8 cellular contexts compared by ENCODE assay signal in the genomic region with DNA sequence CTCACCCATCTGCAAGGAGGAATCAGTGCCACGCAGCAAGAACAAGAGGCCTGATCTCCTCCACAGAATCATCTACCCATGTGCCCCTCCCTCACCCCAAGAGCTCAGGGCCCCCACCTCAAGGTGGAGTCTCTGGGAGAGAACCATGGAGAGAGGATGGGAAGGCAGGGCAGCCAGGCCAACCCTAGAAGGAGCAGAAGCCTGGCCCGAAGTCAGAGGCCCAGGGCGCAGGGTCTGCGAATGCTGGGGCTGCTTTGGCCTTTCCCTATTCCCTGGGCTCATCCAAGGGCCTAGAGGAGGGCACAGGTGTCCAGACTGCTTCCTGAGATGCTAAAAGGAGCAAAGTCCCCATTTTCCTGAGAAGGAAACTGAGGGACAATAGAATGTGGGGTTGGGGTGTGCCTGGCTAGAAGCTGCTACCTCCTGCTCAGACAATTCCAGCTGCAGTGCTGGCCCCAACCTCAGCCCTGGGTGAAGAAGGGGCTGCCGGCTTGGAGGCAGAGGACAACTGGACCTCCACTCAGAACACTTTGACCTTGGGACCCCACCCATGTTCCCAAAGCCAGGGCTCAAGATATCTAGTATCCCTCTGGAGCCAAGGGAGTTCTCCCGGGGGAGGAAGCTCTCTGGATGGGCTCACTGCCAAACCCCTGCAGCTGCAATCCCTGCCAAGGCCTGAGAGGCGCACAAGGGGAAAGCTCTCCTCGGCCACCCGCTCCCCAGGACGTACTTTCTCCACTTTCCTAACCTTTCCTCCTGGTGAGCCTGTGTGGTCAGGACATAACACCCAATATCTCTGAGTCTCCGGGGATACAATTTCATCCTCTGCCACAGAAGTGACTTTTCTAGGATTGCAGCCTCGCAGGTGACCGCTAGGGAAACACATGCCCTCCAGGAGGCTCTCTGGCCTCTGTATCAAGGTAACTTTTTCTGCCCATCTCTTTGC. TPM values are rescaled to one million over a fixed set of nuclear protein-coding genes. Genes with fewer than 3 reads are reported as not detected.
A peak's percentile ranks its signal among the peaks of the same experiment; 100 is the strongest.
DNase-seq lines count a peak whose midpoint lies in the region; ATAC-seq, FAIRE-seq and TF ChIP-seq lines count a peak whose summit lies in the region.

No MANE protein-coding gene starts in this region.

- TF ChIP-seq CTCF in BJ (IDR thresholded peaks at IDR 0.05; ENCODE audit: insufficient read depth, low read depth, low read length), result peak; percentile 72
- peak; percentile 52 to 66 (median 61) for TF ChIP-seq CTCF in esophagus muscularis mucosa (IDR thresholded peaks at IDR 0.05)
- TF ChIP-seq CTCF in nephron progenitor cell (IDR thresholded peaks at IDR 0.05), result peak; percentile 21

- H3K27me3 Mint-ChIP-seq in nephron progenitor cell (ENCODE audit: low read depth, poor library complexity), result peaks cover 4% of the 10 kb centered on the region
- peaks cover 6 to 9% (median 9%) of the 10 kb centered on the region in 3 donors for H3K27me3 Mint-ChIP-seq in immature natural killer cell (ENCODE audit: low read depth in 3 of 3)

- peaks cover 38 to 55% (median 40%) of the 10 kb centered on the region in 4 donors for H3K4me1 ChIP-seq in esophagus muscularis mucosa

- no peak for ATAC-seq in HG03039 (IDR thresholded peaks at IDR 0.05; ENCODE audit: unreplicated experiment)

- no peak for TF ChIP-seq EP300 in esophagus muscularis mucosa (IDR thresholded peaks at IDR 0.05)

- TF ChIP-seq POLR2A in esophagus muscularis mucosa (IDR thresholded peaks at IDR 0.05; ENCODE audit: low read depth), result no peak

- CTCF ChIA-PET in BJ (lab: Yijun Ruan, JAX), result interaction anchor here (0.7 to 2.1 kb wide), 16 partner anchors 8 to 193 kb away, joined by 3 to 26 read pairs (median 4); partner anchors contain the start of gene ELK4

- DNase-seq in BJ (ENCODE audit: low read depth) (no peak), HT-29 (ENCODE audit: low spot score) (peak; percentile 84), RCC 7860 (ENCODE audit: low spot score) (peak; percentile 13), esophagus muscularis mucosa (ENCODE audit: extremely low spot score) (no peak), nephron progenitor cell (no peak), OCI-M2 (lab: John Stamatoyannopoulos, UW; ENCODE audit: unreplicated experiment) (no peak), immature natural killer cell (no peak)

- H3K36me3 ChIP-seq in BJ (ENCODE audit: control insufficient read depth, insufficient read depth, low read length) (no peaks in the 10 kb centered on the region), esophagus muscularis mucosa (no peaks in the 10 kb centered on the region)

- H3K9me3 ChIP-seq in esophagus muscularis mucosa, result no peaks in the 10 kb centered on the region

- H3K36me3 Mint-ChIP-seq in nephron progenitor cell (ENCODE audit: low read depth), result no peaks in the 10 kb centered on the region
- H3K36me3 Mint-ChIP-seq in immature natural killer cell, result no peaks in the 10 kb centered on the region

- 20% methylated on average over 9 of the region's 13 CpGs for WGBS in esophagus muscularis mucosa

- H3K4me3 ChIP-seq in BJ (ENCODE audit: low read depth, low read length) (no peak overlapping the region), esophagus muscularis mucosa (no peak overlapping the region)

- POLR2A ChIA-PET in BJ (lab: Charles Lee), result no interaction called here

- FAIRE-seq in RCC 7860 (lab: Jason Lieb, UNC), result no peak

- peaks cover 77% of the 10 kb centered on the region for H3K4me1 Mint-ChIP-seq in nephron progenitor cell
- peaks cover 36 to 45% of the 10 kb centered on the region in 2 donors for H3K4me1 Mint-ChIP-seq in immature natural killer cell

- H3K27ac Mint-ChIP-seq in nephron progenitor cell (no peak overlapping the region), immature natural killer cell (peak overlapping the region in 1 of 6 donors; percentile 21)

- no peaks in the 10 kb centered on the region for H3K9me3 Mint-ChIP-seq in nephron progenitor cell
- H3K9me3 Mint-ChIP-seq in immature natural killer cell, result no peaks in the 10 kb centered on the region

- peak overlapping the region in 2 of 4 donors; percentile 5 to 24 for H3K27ac ChIP-seq in esophagus muscularis mucosa (replicated peaks in 1 of 4)

- peaks cover 38% of the 10 kb centered on the region for H3K27me3 ChIP-seq in BJ (ENCODE audit: control insufficient read depth, insufficient read depth, low read length)
- H3K27me3 ChIP-seq in esophagus muscularis mucosa, result peaks cover 0 to 30% (median 5%) of the 10 kb centered on the region in 4 donors

- intact Hi-C loops in esophagus muscularis mucosa (cut with DNase I), result no loop called here

- no peak overlapping the region for H3K4me3 Mint-ChIP-seq in nephron progenitor cell
- no peak overlapping the region for H3K4me3 Mint-ChIP-seq in immature natural killer cell

RNA-seq across cellular contexts. Expression of gene LEMD1, which starts 16.6 kb away (rescaled TPM):
- polyA plus RNA-seq in BJ (2011; rRNA removed) (not detected in 2 replicates), immature natural killer cell (not detected)
- not detected in 2 replicates for polyA minus RNA-seq in BJ (2011; rRNA and poly(A)+ RNA removed)
- total RNA-seq in HT-29 (2014; rRNA removed; shearing (Covaris generic)), result 3.8 and 7.1 TPM in 2 replicates
- not detected for total RNA-seq in esophagus muscularis mucosa

RNA-seq across cellular contexts. Expression of gene BLACAT1, which starts 17.4 kb away (rescaled TPM):
- polyA plus RNA-seq in BJ (2011; rRNA removed) (0.02 TPM in 1 of 2 replicates, not detected in the other), immature natural killer cell (not detected)
- polyA minus RNA-seq in BJ (2011; rRNA and poly(A)+ RNA removed), result not detected in 2 replicates
- 1.8 and 1.9 TPM in 2 replicates for total RNA-seq in HT-29 (2014; rRNA removed; shearing (Covaris generic))
- total RNA-seq in esophagus muscularis mucosa, result not detected

Comparison
In these comparisons a context has a peak if more than half of its experiments do, and no peak if none do; other contexts are left out.
1. DNase-seq: peak in HT-29 (single experiment) and RCC 7860 (single experiment); none in BJ (single experiment), esophagus muscularis mucosa (single experiment), nephron progenitor cell (single experiment), OCI-M2 (single experiment) and immature natural killer cell (0 of 3).
2. CTCF ChIP-seq: peak in every context shown above with its lines; median percentile 72 in BJ; 61 in esophagus muscularis mucosa; 21 in nephron progenitor cell.